Comparison of ENCODE assay signal across 11 cellular contexts in the genomic region with DNA sequence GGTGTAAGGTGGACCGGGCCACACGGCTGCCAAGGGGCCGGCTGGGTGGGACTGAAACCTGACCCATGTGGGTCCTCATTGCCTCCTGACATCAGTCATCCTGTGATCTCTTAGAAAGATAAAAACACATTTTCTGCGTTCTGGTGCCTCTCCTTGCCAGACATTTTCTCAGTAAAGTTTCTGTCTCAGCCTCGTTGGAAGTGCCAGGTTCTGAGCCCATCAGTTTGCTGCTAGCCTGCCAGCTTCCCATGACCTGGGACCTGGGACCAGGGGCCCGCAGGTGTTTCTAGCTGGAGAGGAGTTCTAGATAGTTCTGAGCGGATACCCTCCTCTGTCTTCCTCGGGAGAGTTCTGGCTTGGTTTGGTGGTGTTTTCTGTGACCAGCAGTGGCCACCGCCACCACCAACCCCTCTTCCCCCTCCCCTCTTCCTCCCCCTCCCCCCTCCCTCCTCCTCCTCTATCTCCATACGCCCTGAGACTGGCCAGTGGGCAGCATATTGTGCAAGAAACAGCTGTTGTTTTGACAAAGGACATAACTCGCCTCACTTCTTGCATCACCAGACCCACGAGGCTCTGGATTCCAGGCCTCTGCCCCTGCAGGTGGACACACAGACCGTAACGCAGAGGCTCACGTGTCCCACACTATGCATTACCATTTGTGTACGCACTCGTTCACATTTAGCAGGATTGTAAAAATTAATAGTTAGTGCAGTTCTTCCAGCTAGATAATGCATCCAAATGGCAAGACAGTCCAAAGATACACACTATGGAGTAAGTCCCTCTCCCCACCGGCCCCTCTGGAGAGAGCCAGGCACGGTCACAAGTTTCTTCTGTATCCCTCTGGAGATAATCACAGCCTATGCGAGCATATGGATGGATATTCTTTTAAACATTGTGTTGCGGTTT.
DNase-seq lines count a peak whose midpoint lies in the region; ATAC-seq and TF ChIP-seq lines count a peak whose summit lies in the region.
"Had no signal": no experiment of that assay in that cellular context is flagged by ENCODE, and none has a peak within 500 bp of the region (broad histone marks: within the 10 kb centered on the region; RNA-seq: fewer than 3 reads in every experiment).

No MANE protein-coding gene starts in this region.

- H3K27ac Mint-ChIP-seq in nephron, result peak overlapping the region; percentile 69 to 95 (median 88)
- H3K27ac Mint-ChIP-seq: B cell had no signal

- no peak for TF ChIP-seq EP300 in gastroesophageal sphincter (IDR thresholded peaks at IDR 0.05)

- TF ChIP-seq POLR2A in gastroesophageal sphincter (IDR thresholded peaks at IDR 0.05), result no peak

- CTCF ChIA-PET in AG04450 (lab: Charles Lee), result interaction anchor here (0.8 kb wide), 1 partner anchor 12 kb away, joined by 3 read pairs; no protein-coding TSS in a partner anchor

- TF ChIP-seq CTCF in AG04450 (IDR thresholded peaks at IDR 0.05; ENCODE audit: low read depth, low read length), result no peak
- peak in 1 of 4 experiments; percentile 18 for TF ChIP-seq CTCF in gastroesophageal sphincter (IDR thresholded peaks at IDR 0.05)
- TF ChIP-seq CTCF in nephron (IDR thresholded peaks at IDR 0.05; ENCODE audit: unreplicated experiment in 3 of 3), result no peak

- peaks cover 44% of the 10 kb centered on the region for H3K4me1 Mint-ChIP-seq in nephron

- peaks cover 5% of the 10 kb centered on the region; the same call in 1 of the 2 replicates for H3K9me3 ChIP-seq in AG04450 (ENCODE audit: control insufficient read depth, insufficient read depth, low read length)
- no peaks in the 10 kb centered on the region for H3K9me3 ChIP-seq in gastroesophageal sphincter

- DNase-seq in AG04450 (ENCODE audit: low read depth, low spot score) (peak; percentile 72), OCI-M1 (lab: John Stamatoyannopoulos, UW) (peak; percentile 79), NOMO-1 (lab: John Stamatoyannopoulos, UW; ENCODE audit: unreplicated experiment in 2 of 2) (no peak), NOMO-1 treated with dmso at 0.1 percent for 144 hours (lab: John Stamatoyannopoulos, UW; ENCODE audit: unreplicated experiment) (no peak)
- DNase-seq: activated CD4-positive, alpha-beta T cell treated with anti-CD3 and anti-CD28 coated beads, Interleukin-2, amount 50 U/mL, for 1 hour; stimulated activated naive CD4-positive, alpha-beta T cell had no signal

- POLR2A ChIA-PET in AG04450 (lab: Yijun Ruan, JAX), result interaction anchor here (0.6 to 1.0 kb wide), 2 partner anchors 29 to 77 kb away, joined by 3 to 4 read pairs; no protein-coding TSS in a partner anchor

- ATAC-seq in gastroesophageal sphincter (peak; percentile 91), HG03135 (IDR thresholded peaks at IDR 0.05; ENCODE audit: unreplicated experiment) (no peak), GM21576 (IDR thresholded peaks at IDR 0.05; ENCODE audit: unreplicated experiment) (no peak)

- WGBS in gastroesophageal sphincter (ENCODE audit: low coverage in 1 of 2), 2 donors, result 51 to 87% methylated on average over 4 to 15 of the region's 21 CpGs

- H3K27me3 ChIP-seq in AG04450 (ENCODE audit: control insufficient read depth, insufficient read depth, low read length), result no peaks in the 10 kb centered on the region
- H3K27me3 ChIP-seq in gastroesophageal sphincter, result no peaks in the 10 kb centered on the region

- H3K27ac ChIP-seq in AG04450 (ENCODE audit: low read depth, low read length) (peak overlapping the region; percentile 81), gastroesophageal sphincter (peak overlapping the region; percentile 17 to 79 (median 47))

- H3K9me3 Mint-ChIP-seq in nephron, result no peaks in the 10 kb centered on the region

- no peaks in the 10 kb centered on the region for H3K27me3 Mint-ChIP-seq in nephron (ENCODE audit: low read depth)
- H3K27me3 Mint-ChIP-seq: B cell had no signal

- peaks cover 18% of the 10 kb centered on the region for H3K36me3 Mint-ChIP-seq in nephron (ENCODE audit: low read depth)

- peak overlapping the region in 1 of 3 experiments; percentile 18 for H3K4me3 Mint-ChIP-seq in nephron
- H3K4me3 Mint-ChIP-seq: B cell had no signal

- H3K4me3 ChIP-seq in AG04450 (ENCODE audit: low read depth, low read length) (no peak overlapping the region), gastroesophageal sphincter (no peak overlapping the region)

- H3K36me3 ChIP-seq in gastroesophageal sphincter, result peaks cover 0 to 13% of the 10 kb centered on the region in 2 donors

- H3K4me1 ChIP-seq in gastroesophageal sphincter, result peaks cover 4 to 61% (median 10%) of the 10 kb centered on the region in 3 donors

Comparison
In these comparisons a context has a peak if more than half of its experiments do, and no peak if none do; other contexts are left out.
1. DNase-seq: peak in AG04450 (single experiment) and OCI-M1 (single experiment); none in NOMO-1 (0 of 2) and NOMO-1 treated with dmso at 0.1 percent for 144 hours (single experiment).